26 cellular contexts compared by ENCODE assay signal in the genomic region with DNA sequence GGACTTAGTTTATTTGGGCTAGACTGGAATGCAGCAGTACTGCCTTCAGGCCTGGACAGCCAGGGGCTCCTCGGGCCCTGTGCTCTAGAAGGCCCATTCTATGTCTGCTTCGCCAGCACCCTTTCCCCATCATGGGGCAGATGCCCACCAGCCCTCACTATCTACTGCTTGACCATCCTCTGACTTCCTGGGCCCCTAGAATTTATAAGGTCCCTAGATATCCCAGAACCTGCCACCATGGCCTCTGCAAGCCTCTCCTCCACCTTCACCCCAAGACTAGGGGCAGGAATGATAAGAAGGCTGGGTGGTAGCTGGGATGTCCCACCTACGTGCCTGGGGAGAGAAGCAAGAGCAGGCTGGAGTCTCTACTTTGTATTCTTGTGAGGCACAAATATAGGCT.
"Had no signal": no experiment of that assay in that cellular context is flagged by ENCODE, and none has a peak within 500 bp of the region (broad histone marks: within the 10 kb centered on the region; RNA-seq: fewer than 3 reads in every experiment).

No MANE protein-coding gene starts in this region.

- H3K9ac ChIP-seq: neural progenitor cell, parathyroid adenoma had no signal

- DNase-seq: dorsolateral prefrontal cortex; effector CD4-positive, alpha-beta T cell; foreskin keratinocyte; heart left ventricle; kidney; left lung; mesenchymal stem cell; naive thymus-derived CD4-positive, alpha-beta T cell; stimulated activated CD4-positive, alpha-beta T cell treated with anti-CD3 and anti-CD28 coated beads, Interleukin-1b, Interleukin-23, amount 100 ng/mL, for 48 hours; stimulated activated CD4-positive, alpha-beta T cell treated with anti-CD3 and anti-CD28 coated beads, Interleukin-4, amount 100 ng/mL, for 1 hour; stimulated activated CD8-positive, alpha-beta memory T cell treated with anti-CD3 and anti-CD28 coated beads, Interleukin-4, amount 100 ng/mL, for 48 hours; stimulated activated naive CD8-positive, alpha-beta T cell treated with anti-CD3 and anti-CD28 coated beads, Interleukin-15, Interleukin-2, amounts not matched to agents 100 U/mL and 50 U/mL, for 24 hours; substantia nigra; testis; upper lobe of left lung; uterus had no signal

- FAIRE-seq: colon, kidney had no signal

- H3K27me3 ChIP-seq: dorsolateral prefrontal cortex, foreskin keratinocyte, gastroesophageal sphincter, heart left ventricle, hepatocyte, left lung, neural progenitor cell, testis, tibial nerve, upper lobe of left lung, uterus had no signal

- H3K9me3 ChIP-seq: gastroesophageal sphincter, heart left ventricle, left lung, mucosa of descending colon, testis, tibial nerve, upper lobe of left lung, uterus had no signal

- ATAC-seq: esophagus mucosa; foreskin keratinocyte; heart left ventricle; mucosa of descending colon; naive thymus-derived CD4-positive, alpha-beta T cell; stimulated activated naive CD8-positive, alpha-beta T cell treated with anti-CD3 and anti-CD28 coated beads, Interleukin-15, Interleukin-2, amounts not matched to agents 100 U/mL and 50 U/mL, for 24 hours had no signal

- H3K4me2 ChIP-seq: hepatocyte, neural progenitor cell had no signal

- H2AFZ ChIP-seq: hepatocyte, neural progenitor cell, parathyroid adenoma had no signal

- H3K36me3 ChIP-seq: neural progenitor cell, uterus had no signal

- H3K4me1 ChIP-seq: parathyroid adenoma, testis, tibial nerve, uterus had no signal

- H3K4me3 ChIP-seq: dorsolateral prefrontal cortex, gastroesophageal sphincter, heart left ventricle, hepatocyte, left lung, mucosa of descending colon, neural progenitor cell, skin epidermis, testis, tibial nerve, upper lobe of left lung, uterus had no signal

- H3K79me2 ChIP-seq: hepatocyte, parathyroid adenoma had no signal

- H3K27ac ChIP-seq: dorsolateral prefrontal cortex, epithelial cell of prostate, foreskin keratinocyte, heart left ventricle, hepatocyte, left lung, neural progenitor cell, parathyroid adenoma, skin epidermis, testis, tibial nerve, upper lobe of left lung, uterus had no signal
